8 cellular contexts compared by ENCODE assay signal in the genomic region with DNA sequence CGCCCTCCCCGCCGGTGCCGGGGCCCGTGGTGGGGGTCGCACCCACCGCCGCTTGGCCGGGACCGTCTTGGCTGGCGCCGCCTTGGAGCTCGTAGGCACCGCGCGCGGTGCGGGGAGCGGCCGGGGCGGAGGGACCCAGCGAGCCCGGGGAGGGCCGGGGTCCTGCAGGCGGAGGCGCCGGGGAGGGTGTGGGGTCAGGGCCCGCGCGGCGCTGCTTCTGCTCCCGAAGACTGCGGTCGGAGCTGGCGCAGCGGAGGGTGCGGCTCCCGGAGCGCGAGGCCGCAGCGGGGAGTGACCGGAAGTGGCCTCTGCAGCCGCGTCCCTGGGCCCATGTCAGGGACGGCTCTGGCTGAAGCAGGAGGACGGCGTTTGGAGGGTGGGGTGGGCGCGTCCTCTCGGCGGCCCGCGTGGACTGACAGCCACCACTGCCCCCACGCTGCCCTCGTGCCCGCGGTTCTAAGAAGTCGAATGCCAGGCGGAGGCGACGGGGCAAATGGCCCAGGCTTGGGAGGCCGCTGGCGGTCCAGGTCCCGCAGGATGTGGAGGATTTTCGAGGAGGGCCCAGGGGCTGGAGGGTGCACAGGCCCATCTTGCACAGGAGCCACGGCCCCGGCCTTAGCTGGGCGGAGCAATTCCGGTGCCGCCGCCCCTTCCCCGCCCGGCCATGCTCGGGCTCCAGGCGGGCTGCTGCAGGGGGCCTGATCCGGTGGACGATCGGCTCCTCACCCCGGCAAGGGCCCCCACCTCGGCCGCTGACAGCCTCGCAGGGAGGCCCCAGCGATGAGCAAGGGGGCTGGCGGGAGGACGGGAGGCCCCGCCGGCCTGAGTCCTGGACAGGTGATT. TPM values are rescaled to one million over a fixed set of nuclear protein-coding genes. Genes with fewer than 3 reads are reported as not detected.
DNase-seq lines count a peak whose midpoint lies in the region; ATAC-seq and TF ChIP-seq lines count a peak whose summit lies in the region.

No MANE protein-coding gene starts in this region.

- no peaks in the 10 kb centered on the region for H3K27me3 ChIP-seq in thoracic aorta (replicated peaks; ENCODE audit: insufficient read depth)

- peak overlapping the region; percentile 96 for H3K4me3 ChIP-seq in thoracic aorta

- no peaks in the 10 kb centered on the region for H3K9me3 ChIP-seq in thoracic aorta

- no peaks in the 10 kb centered on the region for H3K36me3 ChIP-seq in thoracic aorta

- CTCF ChIA-PET in RWPE1 (lab: Yijun Ruan, JAX), result no interaction called here

- H3K4me1 ChIP-seq in thoracic aorta (ENCODE audit: control insufficient read depth in 1 of 2, low read depth in 2 of 2), result peaks cover 3 to 15% of the 10 kb centered on the region in 2 donors

- TF ChIP-seq CTCF in RWPE1 (conservative IDR thresholded peaks at IDR 0.05; ENCODE audit: low read depth), result no peak
- TF ChIP-seq CTCF in thoracic aorta (IDR thresholded peaks at IDR 0.05), result no peak

- DNase-seq in NCI-H1694 (lab: John Stamatoyannopoulos, UW), result peak; percentile 8
- DNase-seq in NCI-H1694 treated with DMSO at 0.1 percent for 48 hours (lab: John Stamatoyannopoulos, UW), result no peak
- DNase-seq in RWPE1 (ENCODE audit: low spot score), result peak; percentile 12
- DNase-seq in epidermal melanocyte (ENCODE audit: insufficient read length, low spot score), result peak; percentile 55
- peak; percentile 31 to 38 for DNase-seq in lung microvascular endothelial cell (ENCODE audit: low read depth in 2 of 2)
- DNase-seq in thoracic aorta (ENCODE audit: low spot score), result no peak
- no peak for DNase-seq in T1000 (lab: John Stamatoyannopoulos, UW)

- POLR2A ChIA-PET in RWPE1 (lab: Yijun Ruan, JAX; ENCODE audit: low non-redundant PET), result no interaction called here

- peak; percentile 75 for ATAC-seq in thoracic aorta (ENCODE audit: insufficient number of reproducible peaks, low FRiP score, low read depth)
- ATAC-seq in HG03108 (IDR thresholded peaks at IDR 0.05; ENCODE audit: unreplicated experiment), result no peak

- peak overlapping the region; percentile 72 for H3K27ac ChIP-seq in RWPE1
- H3K27ac ChIP-seq in thoracic aorta, result peak overlapping the region; percentile 73 to 81

RNA-seq across cellular contexts. Expression of a gene that starts 7.7 kb away (rescaled TPM):
- total RNA-seq in lung microvascular endothelial cell (8.1 and 14.5 TPM in 2 replicates), thoracic aorta (1 to 10 TPM; 3.2 to 4.2 TPM)

RNA-seq across cellular contexts. Expression of a gene that starts 33.2 kb away (rescaled TPM):
- total RNA-seq in lung microvascular endothelial cell, result 4.4 and 7.5 TPM in 2 replicates
- 1 to 10 TPM; 1.1 to 5.2 TPM for total RNA-seq in thoracic aorta

RNA-seq across cellular contexts. Expression of a gene that starts 60.0 kb away (rescaled TPM):
- 48.4 and 59.3 TPM in 2 replicates for total RNA-seq in lung microvascular endothelial cell
- 10 to 100 TPM; 19.9 to 28.9 TPM for total RNA-seq in thoracic aorta

Comparison
In these comparisons a context has a peak if more than half of its experiments do, and no peak if none do; other contexts are left out.
1. DNase-seq: peak in NCI-H1694 (single experiment), RWPE1 (single experiment), epidermal melanocyte (single experiment) and lung microvascular endothelial cell (2 of 2); none in NCI-H1694 treated with DMSO at 0.1 percent for 48 hours (single experiment), thoracic aorta (single experiment) and T1000 (single experiment).